9 cellular contexts compared by ENCODE assay signal in genomic region chr12:109994262-109995175, GRCh38. TPM values are rescaled to one million over a fixed set of nuclear protein-coding genes. Genes with fewer than 3 reads are reported as not detected.
A peak's percentile ranks its signal among the peaks of the same experiment; 100 is the strongest.
DNase-seq lines count a peak whose midpoint lies in the region; ATAC-seq and TF ChIP-seq lines count a peak whose summit lies in the region.
"Had no signal": no experiment of that assay in that cellular context is flagged by ENCODE, and none has a peak within 500 bp of the region (broad histone marks: within the 10 kb centered on the region; RNA-seq: fewer than 3 reads in every experiment).

No MANE protein-coding gene starts in this region.

- no peak for TF ChIP-seq CTCF in WERI-Rb-1 (IDR thresholded peaks at IDR 0.05; ENCODE audit: low read depth, low read length)
- no peak for TF ChIP-seq CTCF in thyroid gland (IDR thresholded peaks at IDR 0.05)

- peak overlapping the region; percentile 95 for H3K27ac Mint-ChIP-seq in activated T-cell treated with anti-CD3 and anti-CD28 coated beads, Interleukin-2, amount 50 U/mL, for 24 hours

- H3K4me1 ChIP-seq in iPS-18a (ENCODE audit: control insufficient read depth, low read depth, low read length) (peaks cover 7% of the 10 kb centered on the region), thyroid gland (peaks cover 11 to 23% of the 10 kb centered on the region in 2 donors)

- WGBS in thyroid gland, 2 donors, result 62 to 63% methylated on average over 8 of the region's 8 CpGs

- H3K4me3 Mint-ChIP-seq in activated T-cell treated with anti-CD3 and anti-CD28 coated beads, Interleukin-2, amount 50 U/mL, for 24 hours, result peak overlapping the region; percentile 97

- H3K9ac ChIP-seq in iPS-18a (ENCODE audit: low read length), result no peak overlapping the region

- peaks cover 69% of the 10 kb centered on the region for H3K4me1 Mint-ChIP-seq in activated T-cell treated with anti-CD3 and anti-CD28 coated beads, Interleukin-2, amount 50 U/mL, for 24 hours (ENCODE audit: low read depth)

- H3K27me3 ChIP-seq in WERI-Rb-1 (ENCODE audit: insufficient read depth, low read depth, severe bottlenecking), result no peaks in the 10 kb centered on the region
- H3K27me3 ChIP-seq in iPS-18a (ENCODE audit: control insufficient read depth, insufficient read depth, low read length), result peaks cover 4% of the 10 kb centered on the region
- no peaks in the 10 kb centered on the region for H3K27me3 ChIP-seq in thyroid gland

- TF ChIP-seq POLR2A in thyroid gland (IDR thresholded peaks at IDR 0.05), result no peak

- no peaks in the 10 kb centered on the region for H3K9me3 Mint-ChIP-seq in activated T-cell treated with anti-CD3 and anti-CD28 coated beads, Interleukin-2, amount 50 U/mL, for 24 hours

- H3K9me3 ChIP-seq in WERI-Rb-1 (ENCODE audit: severe bottlenecking) (no peaks in the 10 kb centered on the region), iPS-18a (ENCODE audit: control insufficient read depth, low read depth, low read length) (no peaks in the 10 kb centered on the region), thyroid gland (no peaks in the 10 kb centered on the region)

- H3K4me3 ChIP-seq in WERI-Rb-1 (ENCODE audit: low read depth, low read length) (peak overlapping the region; percentile 85; the same call in 1 of the 2 replicates), iPS-18a (ENCODE audit: low read length) (peak overlapping the region; percentile 76), thyroid gland (replicated peaks in 1 of 3) (peak overlapping the region in 1 of 3 donors; percentile 98)

- H3K27me3 Mint-ChIP-seq in activated T-cell treated with anti-CD3 and anti-CD28 coated beads, Interleukin-2, amount 50 U/mL, for 24 hours, result no peaks in the 10 kb centered on the region

- intact Hi-C loops in thyroid gland (cut with DNase I), result no loop called here

- ATAC-seq in GM19324 (IDR thresholded peaks at IDR 0.05; ENCODE audit: low FRiP score, unreplicated experiment) (no peak), GM19023 (IDR thresholded peaks at IDR 0.05; ENCODE audit: unreplicated experiment) (no peak)

- peaks cover 10% of the 10 kb centered on the region for H3K36me3 ChIP-seq in WERI-Rb-1
- H3K36me3 ChIP-seq in iPS-18a (ENCODE audit: control insufficient read depth, low read depth, low read length), result peaks cover 4% of the 10 kb centered on the region
- H3K36me3 ChIP-seq in thyroid gland, result no peaks in the 10 kb centered on the region

- H3K27ac ChIP-seq in WERI-Rb-1 (no peak overlapping the region), iPS-18a (ENCODE audit: low read length) (no peak overlapping the region), thyroid gland (peak overlapping the region in 2 of 3 donors; percentile 82 to 83)

- no peak for DNase-seq in activated T-cell treated with anti-CD3 and anti-CD28 coated beads, Interleukin-2, amount 50 U/mL, for 24 hours
- DNase-seq in activated T-cell treated with anti-CD3 and anti-CD28 coated beads for 4 hours (no peak), WERI-Rb-1 (no peak), thyroid gland (no peak), GM19238 (ENCODE audit: insufficient read length, low spot score) (no peak)
- DNase-seq: activated CD4-positive, alpha-beta T cell treated with anti-CD3 and anti-CD28 coated beads, Interleukin-2, amount 50 U/mL, for 1 hour had no signal

- peaks cover 55% of the 10 kb centered on the region for H3K36me3 Mint-ChIP-seq in activated T-cell treated with anti-CD3 and anti-CD28 coated beads, Interleukin-2, amount 50 U/mL, for 24 hours (ENCODE audit: low read depth)

RNA-seq across cellular contexts. Expression of gene GIT2, which starts 1.6 kb away (rescaled TPM):
- total RNA-seq in thyroid gland, result 10 to 100 TPM; 54.4 to 69.4 (median 60.1) TPM

RNA-seq across cellular contexts. Expression of gene ANKRD13A, which starts 4.7 kb away (rescaled TPM):
- total RNA-seq in thyroid gland, result 100 to 1,000 TPM; 125 to 167 (median 137) TPM

RNA-seq across cellular contexts. Expression of gene C12orf76, which starts 53.8 kb away (rescaled TPM):
- total RNA-seq in thyroid gland, result 10 to 100 TPM; 16.1 to 41.5 (median 21.9) TPM

Comparison
In these comparisons a context has a peak if more than half of its experiments do, and no peak if none do; other contexts are left out.
1. H3K27ac ChIP-seq: peak in thyroid gland (2 of 3); none in WERI-Rb-1 (single experiment) and iPS-18a (single experiment).